15 cellular contexts compared by ENCODE assay signal in the genomic region with DNA sequence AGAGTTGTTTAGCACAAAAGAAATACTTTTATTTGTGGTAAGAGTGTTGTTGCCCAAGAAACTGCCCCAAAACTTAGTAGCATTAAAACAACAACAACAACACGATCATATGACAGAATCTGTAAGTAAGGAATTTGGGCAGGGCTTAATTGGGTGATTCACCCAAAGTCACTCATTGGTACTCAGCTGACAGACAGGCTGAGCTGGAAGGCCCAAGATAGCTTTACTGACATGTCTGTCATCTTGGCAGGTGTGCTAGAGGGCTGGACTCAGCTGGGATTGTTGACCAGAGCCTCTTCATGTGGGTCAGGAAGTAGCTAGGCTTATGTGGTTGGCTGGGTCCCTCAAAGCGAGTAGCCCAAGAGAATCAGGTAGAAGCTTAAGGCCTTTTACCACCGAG. TPM values are rescaled to one million over a fixed set of nuclear protein-coding genes. Genes with fewer than 3 reads are reported as not detected.
DNase-seq lines count a peak whose midpoint lies in the region; ATAC-seq, FAIRE-seq and TF ChIP-seq lines count a peak whose summit lies in the region.
"Had no signal": no experiment of that assay in that cellular context is flagged by ENCODE, and none has a peak within 500 bp of the region (broad histone marks: within the 10 kb centered on the region; RNA-seq: fewer than 3 reads in every experiment).

No MANE protein-coding gene starts in this region.

- DNase-seq in AG08395 (ENCODE audit: low spot score) (peak; percentile 25), HTR-8/SVneo (ENCODE audit: insufficient read length, low spot score) (peak; percentile 45), mammary epithelial cell (peak; percentile 64), kidney epithelial cell (ENCODE audit: low read depth) (peak; percentile 18), ACHN (no peak)
- DNase-seq in activated T-cell treated with anti-CD3 and anti-CD28 coated beads, Interleukin-2, amount 50 U/mL, for 48 hours = no peak
- DNase-seq: BE2C; effector CD8-positive, alpha-beta T cell; NCI-H1105; SHP77 treated with DMSO at 0.1 percent for 48 hours; stimulated activated CD4-positive, alpha-beta T cell treated with anti-CD3 and anti-CD28 coated beads, Interleukin-4, amount 100 ng/mL, for 1 hour; stimulated activated naive CD4-positive, alpha-beta T cell treated with Interleukin-2 at 50 U/mL for 16 hours had no signal

- H3K27me3 ChIP-seq in mammary epithelial cell (ENCODE audit: insufficient read depth, low read length) (no peaks in the 10 kb centered on the region), kidney epithelial cell (ENCODE audit: control insufficient read depth, insufficient read depth, low read length) (no peaks in the 10 kb centered on the region), gastroesophageal sphincter (no peaks in the 10 kb centered on the region)
- H3K27me3 ChIP-seq: BE2C had no signal

- H2AFZ ChIP-seq in mammary epithelial cell (ENCODE audit: low read depth, low read length) = no peak overlapping the region

- H3K4me2 ChIP-seq in mammary epithelial cell (ENCODE audit: insufficient read depth, low read depth, low read length) = no peak overlapping the region

- H3K36me3 ChIP-seq in mammary epithelial cell (ENCODE audit: insufficient read depth, low read length) (peaks cover 11% of the 10 kb centered on the region), kidney epithelial cell (ENCODE audit: control insufficient read depth, insufficient read depth, low read length) (no peaks in the 10 kb centered on the region), gastroesophageal sphincter (peaks cover 0 to 44% of the 10 kb centered on the region in 2 donors)

- no peak overlapping the region for H3K4me3 ChIP-seq in mammary epithelial cell (replicated peaks in 1 of 3; ENCODE audit: insufficient read depth in 1 of 3, low read depth in 2 of 3, low read length in 3 of 3)
- H3K4me3 ChIP-seq in kidney epithelial cell (ENCODE audit: low read depth, low read length) = no peak overlapping the region
- no peak overlapping the region for H3K4me3 ChIP-seq in gastroesophageal sphincter

- H3K27ac ChIP-seq in mammary epithelial cell (ENCODE audit: insufficient read depth, low read depth, low read length) = no peak overlapping the region
- H3K27ac ChIP-seq in gastroesophageal sphincter = no peak overlapping the region

- dilution Hi-C loops in mammary epithelial cell (cut with HindIII; ENCODE audit: low sequenced_read_pairs) = loop anchor here (5.0 kb wide), 2 partner anchors 93 to 173 kb away; no protein-coding TSS in a partner anchor

- no peak for TF ChIP-seq POLR2A in gastroesophageal sphincter (IDR thresholded peaks at IDR 0.05)

- CTCF ChIA-PET in mammary epithelial cell (lab: Charles Lee; ENCODE audit: low non-redundant PET) = interaction anchor here (0.5 kb wide), 1 partner anchor 261 kb away, joined by 3 read pairs; no protein-coding TSS in a partner anchor

- intact Hi-C loops in mammary epithelial cell (cut with micrococcal nuclease) = loop anchor here (5.0 kb wide), 1 partner anchor 43 kb away; no protein-coding TSS in a partner anchor

- 75% methylated on average over 3 of the region's 3 CpGs for WGBS in mammary epithelial cell (ENCODE audit: low coverage, missing lambda C conversion rate)
- WGBS in gastroesophageal sphincter (ENCODE audit: low coverage in 1 of 2), 2 donors = 73 to 95% methylated on average over 1 to 2 of the region's 3 CpGs

- H3K9me3 ChIP-seq in mammary epithelial cell (replicated peaks; ENCODE audit: insufficient read depth, low read length) (no peaks in the 10 kb centered on the region), gastroesophageal sphincter (no peaks in the 10 kb centered on the region)
- H3K9me3 ChIP-seq: BE2C had no signal

- H3K9ac ChIP-seq in mammary epithelial cell (ENCODE audit: insufficient read depth, low read length) = no peak overlapping the region

- TF ChIP-seq EP300 in gastroesophageal sphincter (IDR thresholded peaks at IDR 0.05) = no peak

- no peak for TF ChIP-seq CTCF in mammary epithelial cell (conservative IDR thresholded peaks at IDR 0.05 in 1 of 2, IDR thresholded peaks at IDR 0.05 in 1 of 2; ENCODE audit: extremely low read depth in 1 of 2, insufficient read depth in 1 of 2, low read depth in 1 of 2, low read length in 2 of 2)
- TF ChIP-seq CTCF in kidney epithelial cell (IDR thresholded peaks at IDR 0.05; ENCODE audit: insufficient read depth, low read length, poor library complexity, severe bottlenecking) = no peak
- no peak for TF ChIP-seq CTCF in gastroesophageal sphincter (IDR thresholded peaks at IDR 0.05)

- peaks cover 6% of the 10 kb centered on the region for H3K4me1 ChIP-seq in mammary epithelial cell (ENCODE audit: insufficient read depth, low read length)
- H3K4me1 ChIP-seq in gastroesophageal sphincter = peaks cover 5 to 19% (median 5%) of the 10 kb centered on the region in 3 donors
- H3K4me1 ChIP-seq: BE2C had no signal

- in situ Hi-C loops in mammary epithelial cell (cut with MboI; ENCODE audit: low sequenced_read_pairs in 2 of 2) (no loop called here), ACHN (cut with HindIII; ENCODE audit: low pct_ligation_motif_present, low pct_unique_long_range_greater_than_20kb, low sequenced_read_pairs) (no loop called here)

- ATAC-seq in HG02642 (IDR thresholded peaks at IDR 0.05; ENCODE audit: poor library complexity, unreplicated experiment) (no peak), gastroesophageal sphincter (no peak)

- H3K79me2 ChIP-seq in mammary epithelial cell (ENCODE audit: insufficient read depth, low read length) = peaks cover 15% of the 10 kb centered on the region

- no peaks in the 10 kb centered on the region for H4K20me1 ChIP-seq in mammary epithelial cell (ENCODE audit: insufficient read depth, low read length)

- no peak for FAIRE-seq in HTR-8/SVneo (lab: Jason Lieb, UNC)
- FAIRE-seq: G401.6 had no signal

- no TSS peak for BruUV-seq in mammary epithelial cell (replicated peaks; lab: Mats Ljungman, UMichigan)

RNA-seq across cellular contexts. Expression of gene KIAA0232, which starts 52.3 kb away (rescaled TPM):
- total RNA-seq in mammary epithelial cell = 10 to 100 TPM; 20.0 to 37.5 TPM
- polyA plus RNA-seq in mammary epithelial cell = 6.7 TPM
- 11.6 TPM for polyA minus RNA-seq in mammary epithelial cell
- 23.0 and 32.1 TPM in 2 replicates for total RNA-seq in kidney epithelial cell
- total RNA-seq in gastroesophageal sphincter = 10 to 100 TPM; 39.4 to 66.6 (median 47.1) TPM

Comparison
In these comparisons a context has a peak if more than half of its experiments do, and no peak if none do; other contexts are left out.
1. DNase-seq: peak in AG08395 (single experiment), HTR-8/SVneo (single experiment), mammary epithelial cell (single experiment) and kidney epithelial cell (single experiment); none in ACHN (single experiment) and activated T-cell treated with anti-CD3 and anti-CD28 coated beads, Interleukin-2, amount 50 U/mL, for 48 hours (0 of 2).